Comparison of ENCODE assay signal across 8 cellular contexts in the genomic region with DNA sequence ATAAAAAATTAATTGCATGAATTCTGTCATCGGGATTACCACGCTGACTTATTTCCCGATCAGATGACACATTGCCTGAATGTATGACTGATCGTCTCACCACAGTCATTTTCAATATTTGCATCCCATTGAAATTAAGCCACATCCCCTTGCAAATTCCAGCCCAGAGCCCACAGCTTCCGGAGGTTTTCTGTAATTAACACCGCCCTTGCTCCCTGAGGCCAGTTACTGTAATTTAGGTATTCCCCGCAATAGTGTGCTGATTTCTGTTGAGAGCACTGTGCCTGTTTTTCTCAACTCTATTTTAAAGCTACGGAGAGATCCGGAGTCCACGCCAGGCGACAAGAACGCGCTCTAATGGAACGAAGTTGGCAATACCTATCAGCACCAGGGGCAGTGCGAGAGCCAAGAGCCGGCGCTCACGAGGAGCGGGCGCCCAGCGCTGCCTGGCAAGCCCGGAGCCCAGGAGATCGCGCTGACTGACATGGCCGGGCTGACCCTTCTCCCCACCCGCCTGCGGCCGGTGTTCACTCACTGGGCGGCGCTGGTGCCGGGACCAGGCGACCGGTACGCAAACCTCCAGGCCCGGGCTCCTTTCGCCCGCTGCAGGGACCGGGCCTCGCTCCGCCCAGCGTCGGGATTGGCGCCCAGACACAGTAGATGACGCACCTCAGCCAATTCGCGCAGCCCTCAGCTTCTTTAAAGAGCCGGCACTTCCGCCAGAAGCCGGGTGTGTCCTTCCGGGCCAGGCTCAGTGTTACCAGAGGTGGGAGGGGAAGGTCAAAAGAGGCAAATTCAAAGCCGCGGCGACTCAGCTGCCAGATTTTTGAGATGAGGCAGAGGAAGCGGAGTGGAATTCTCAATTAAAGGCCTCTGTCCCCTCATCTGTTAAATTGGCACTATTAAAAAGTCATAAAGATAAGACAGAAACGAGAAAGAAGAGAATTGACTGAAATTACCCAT. TPM values are rescaled to one million over a fixed set of nuclear protein-coding genes. Genes with fewer than 3 reads are reported as not detected.
DNase-seq lines count a peak whose midpoint lies in the region; ATAC-seq and TF ChIP-seq lines count a peak whose summit lies in the region.

A gene with protein sequence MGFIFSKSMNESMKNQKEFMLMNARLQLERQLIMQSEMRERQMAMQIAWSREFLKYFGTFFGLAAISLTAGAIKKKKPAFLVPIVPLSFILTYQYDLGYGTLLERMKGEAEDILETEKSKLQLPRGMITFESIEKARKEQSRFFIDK (minus strand): TSS at position 672 of the 963 bp plus-strand sequence. CDS start 5,948 bp downstream, outside the sequence.

- H3K27me3 ChIP-seq in RWPE2 (ENCODE audit: insufficient read depth, poor library complexity, severe bottlenecking) (no peaks in the 10 kb centered on the region), fibroblast of lung (ENCODE audit: control insufficient read depth, insufficient read depth, low read length) (no peaks in the 10 kb centered on the region)
- no peaks in the 10 kb centered on the region for H3K27me3 ChIP-seq in naive thymus-derived CD4-positive, alpha-beta T cell (ENCODE audit: control insufficient read depth in 2 of 2, insufficient read depth in 2 of 2, low read length in 2 of 2)

- H3K27ac ChIP-seq in RWPE2 (ENCODE audit: poor library complexity, severe bottlenecking) (peak within 1 kb of the TSS; percentile 86), fibroblast of lung (ENCODE audit: insufficient read depth, low read length) (peak within 1 kb of the TSS; percentile 79)
- H3K27ac ChIP-seq in naive thymus-derived CD4-positive, alpha-beta T cell (ENCODE audit: low read depth, low read length), result peak within 1 kb of the TSS; percentile 81

- H3K4me2 ChIP-seq in fibroblast of lung (ENCODE audit: extremely low read depth, insufficient read depth, low read length), result peak within 1 kb of the TSS; percentile 92

- ATAC-seq in RWPE2 (ENCODE audit: low read depth), result peak; percentile 95
- ATAC-seq in naive thymus-derived CD4-positive, alpha-beta T cell, result peak; percentile 96
- ATAC-seq in stimulated activated naive B cell treated with anti-CD40 and anti-IgM and Interleukin-4, amounts not matched to agents 10 μg/mL and 1 μg/mL and 100 μg/mL, for 72 hours (replicated peaks), result peak; percentile 87 to 92

- peaks cover 54% of the 10 kb centered on the region for H3K4me1 Mint-ChIP-seq in activated T-helper 2 cell treated with anti-CD3 and anti-CD28 coated beads, Interferon-gamma antibody, Interleukin-2, Interleukin-4, amounts not matched to agents 10 μg/mL and 5 μg/mL and 100 μg/mL, durations not matched to agents 14 hours and 24 hours and 36 hours (ENCODE audit: low read depth)
- peaks cover 7 to 50% (median 36%) of the 10 kb centered on the region in 7 donors for H3K4me1 Mint-ChIP-seq in naive thymus-derived CD4-positive, alpha-beta T cell
- peaks cover 32 to 38% of the 10 kb centered on the region in 2 donors for H3K4me1 Mint-ChIP-seq in stimulated activated naive B cell treated with anti-CD40 and anti-IgM and Interleukin-4, amounts not matched to agents 10 μg/mL and 1 μg/mL and 100 μg/mL, for 72 hours

- peak within 1 kb of the TSS; percentile 86 for H2AFZ ChIP-seq in fibroblast of lung (ENCODE audit: low read length)

- H3K27me3 Mint-ChIP-seq in activated T-helper 2 cell treated with anti-CD3 and anti-CD28 coated beads, Interferon-gamma antibody, Interleukin-2, Interleukin-4, amounts not matched to agents 10 μg/mL and 5 μg/mL and 100 μg/mL, durations not matched to agents 14 hours and 24 hours and 36 hours (ENCODE audit: low read depth), result no peaks in the 10 kb centered on the region
- H3K27me3 Mint-ChIP-seq in naive thymus-derived CD4-positive, alpha-beta T cell, result no peaks in the 10 kb centered on the region
- no peaks in the 10 kb centered on the region for H3K27me3 Mint-ChIP-seq in stimulated activated naive B cell treated with anti-CD40 and anti-IgM and Interleukin-4, amounts not matched to agents 10 μg/mL and 1 μg/mL and 100 μg/mL, for 72 hours

- H3K27ac Mint-ChIP-seq in activated T-helper 2 cell treated with anti-CD3 and anti-CD28 coated beads, Interferon-gamma antibody, Interleukin-2, Interleukin-4, amounts not matched to agents 10 μg/mL and 5 μg/mL and 100 μg/mL, durations not matched to agents 14 hours and 24 hours and 36 hours, result peak within 1 kb of the TSS; percentile 96
- peak within 1 kb of the TSS; percentile 90 to 100 (median 98) for H3K27ac Mint-ChIP-seq in naive thymus-derived CD4-positive, alpha-beta T cell
- H3K27ac Mint-ChIP-seq in stimulated activated naive B cell treated with anti-CD40 and anti-IgM and Interleukin-4, amounts not matched to agents 10 μg/mL and 1 μg/mL and 100 μg/mL, for 72 hours, result peak within 1 kb of the TSS; percentile 99

- no peaks in the 10 kb centered on the region for H3K79me2 ChIP-seq in fibroblast of lung (ENCODE audit: control insufficient read depth, insufficient read depth, low read length)

- H3K4me3 ChIP-seq in LNCaP clone FGC (ENCODE audit: low read depth, low read length) (peak within 1 kb of the TSS; percentile 88), RWPE2 (ENCODE audit: severe bottlenecking) (peak within 1 kb of the TSS; percentile 44), fibroblast of lung (replicated peaks in 1 of 4; ENCODE audit: control extremely low read depth in 1 of 4, insufficient read depth in 1 of 4, low read depth in 3 of 4, low read length in 4 of 4) (peak within 1 kb of the TSS; percentile 41 to 83 (median 71))
- H3K4me3 ChIP-seq in naive thymus-derived CD4-positive, alpha-beta T cell (ENCODE audit: low read length), result peak within 1 kb of the TSS; percentile 84

- POLR2A ChIA-PET in naive thymus-derived CD4-positive, alpha-beta T cell (lab: Charles Lee), result interaction anchor here (0.6 to 5.3 kb wide), 27 partner anchors 9 to 1911 kb away, joined by 3 to 73 read pairs (median 4); partner anchors contain the start of genes CD274, RCL1, RFX3 and RIC1

- peak; percentile 97 for DNase-seq in ELF-1 (ENCODE audit: low read depth, low spot score)
- DNase-seq in GOT3 (lab: John Stamatoyannopoulos, UW), result peak; percentile 49
- DNase-seq in LNCaP clone FGC (ENCODE audit: low read depth), result peak; percentile 87
- DNase-seq in RWPE2 (ENCODE audit: low spot score), result peak; percentile 88
- DNase-seq in activated T-helper 2 cell treated with anti-CD3 and anti-CD28 coated beads, Interferon-gamma antibody, Interleukin-2, Interleukin-4, amounts not matched to agents 10 μg/mL and 5 μg/mL and 100 μg/mL, durations not matched to agents 14 hours and 24 hours and 36 hours (ENCODE audit: low spot score), result peak; percentile 89
- peak; percentile 91 to 93 for DNase-seq in fibroblast of lung (ENCODE audit: low read depth in 2 of 2)
- DNase-seq in naive thymus-derived CD4-positive, alpha-beta T cell, result peak; percentile 77 to 91 (median 89)
- DNase-seq in stimulated activated naive B cell treated with anti-CD40 and anti-IgM and Interleukin-4, amounts not matched to agents 10 μg/mL and 1 μg/mL and 100 μg/mL, for 72 hours, result peak; percentile 89

- intact Hi-C loops in activated T-helper 2 cell treated with anti-CD3 and anti-CD28 coated beads, Interferon-gamma antibody, Interleukin-2, Interleukin-4, amounts not matched to agents 10 μg/mL and 5 μg/mL and 100 μg/mL, durations not matched to agents 14 hours and 24 hours and 36 hours (cut with micrococcal nuclease), result loop anchor here (1.0 to 5.0 kb wide), 11 partner anchors 13 to 1130 kb away; partner anchors contain the start of genes AK3, CD274 and JAK2
- intact Hi-C loops in naive thymus-derived CD4-positive, alpha-beta T cell (cut with micrococcal nuclease), result loop anchor here (1.0 to 5.0 kb wide), 21 partner anchors 9 to 1910 kb away; partner anchors contain the start of genes AK3 (in 2 of the 2), CD274 (in 2 of the 2), JAK2 (in 2 of the 2) and RCL1 (in 2 of the 2)

- H3K4me1 ChIP-seq in RWPE2 (ENCODE audit: insufficient read depth, poor library complexity, severe bottlenecking) (peaks cover 14% of the 10 kb centered on the region), fibroblast of lung (ENCODE audit: control insufficient read depth, extremely low read depth, insufficient read depth, low read length) (peaks cover 5% of the 10 kb centered on the region)
- H3K4me1 ChIP-seq in naive thymus-derived CD4-positive, alpha-beta T cell (ENCODE audit: control insufficient read depth in 2 of 2, insufficient read depth in 2 of 2, low read length in 2 of 2), result peaks cover 18 to 19% of the 10 kb centered on the region in 2 donors

- H4K20me1 ChIP-seq in fibroblast of lung (ENCODE audit: control insufficient read depth, extremely low read depth, insufficient read depth, low read length), result no peaks in the 10 kb centered on the region

- 0 out of 2 replicates have a peak, but pooled peaks have one; percentile 21 for TF ChIP-seq CTCF in LNCaP clone FGC (IDR thresholded peaks at IDR 0.05; ENCODE audit: control insufficient read depth, extremely low read depth, insufficient read depth)
- TF ChIP-seq CTCF in RWPE2 (IDR thresholded peaks at IDR 0.05; ENCODE audit: poor library complexity, severe bottlenecking), result peak; percentile 27
- TF ChIP-seq CTCF in fibroblast of lung (conservative IDR thresholded peaks at IDR 0.05 in 1 of 2, IDR thresholded peaks at IDR 0.05 in 1 of 2; ENCODE audit: low read depth in 1 of 2, low read length in 2 of 2), result peak; percentile 5 to 9

- peaks cover 14% of the 10 kb centered on the region for H3K36me3 ChIP-seq in RWPE2 (ENCODE audit: low read depth)
- H3K36me3 ChIP-seq in fibroblast of lung (ENCODE audit: control insufficient read depth, insufficient read depth, low read length), result no peaks in the 10 kb centered on the region
- H3K36me3 ChIP-seq in naive thymus-derived CD4-positive, alpha-beta T cell (ENCODE audit: control insufficient read depth in 2 of 3, insufficient read depth in 3 of 3, low read length in 3 of 3), result peaks cover 0 to 9% (median 0%) of the 10 kb centered on the region in 3 experiments

- peak within 1 kb of the TSS; percentile 91 for H3K4me3 Mint-ChIP-seq in activated T-helper 2 cell treated with anti-CD3 and anti-CD28 coated beads, Interferon-gamma antibody, Interleukin-2, Interleukin-4, amounts not matched to agents 10 μg/mL and 5 μg/mL and 100 μg/mL, durations not matched to agents 14 hours and 24 hours and 36 hours (ENCODE audit: low read depth)
- H3K4me3 Mint-ChIP-seq in naive thymus-derived CD4-positive, alpha-beta T cell, result peak within 1 kb of the TSS; percentile 86 to 98 (median 96)
- H3K4me3 Mint-ChIP-seq in stimulated activated naive B cell treated with anti-CD40 and anti-IgM and Interleukin-4, amounts not matched to agents 10 μg/mL and 1 μg/mL and 100 μg/mL, for 72 hours, result peak within 1 kb of the TSS; percentile 90 to 94

- CTCF ChIA-PET in naive thymus-derived CD4-positive, alpha-beta T cell (lab: Charles Lee), result interaction anchor here (0.6 to 4.3 kb wide), 9 partner anchors 11 to 443 kb away, joined by 3 to 22 read pairs (median 4); partner anchors contain the start of gene CD274

- H3K36me3 Mint-ChIP-seq in activated T-helper 2 cell treated with anti-CD3 and anti-CD28 coated beads, Interferon-gamma antibody, Interleukin-2, Interleukin-4, amounts not matched to agents 10 μg/mL and 5 μg/mL and 100 μg/mL, durations not matched to agents 14 hours and 24 hours and 36 hours (ENCODE audit: low read depth), result peaks cover 39% of the 10 kb centered on the region
- H3K36me3 Mint-ChIP-seq in naive thymus-derived CD4-positive, alpha-beta T cell, result peaks cover 0 to 27% (median 10%) of the 10 kb centered on the region in 5 donors
- H3K36me3 Mint-ChIP-seq in stimulated activated naive B cell treated with anti-CD40 and anti-IgM and Interleukin-4, amounts not matched to agents 10 μg/mL and 1 μg/mL and 100 μg/mL, for 72 hours, result peaks cover 17 to 42% of the 10 kb centered on the region in 2 donors

- H3K9me3 Mint-ChIP-seq in activated T-helper 2 cell treated with anti-CD3 and anti-CD28 coated beads, Interferon-gamma antibody, Interleukin-2, Interleukin-4, amounts not matched to agents 10 μg/mL and 5 μg/mL and 100 μg/mL, durations not matched to agents 14 hours and 24 hours and 36 hours, result peaks cover 4% of the 10 kb centered on the region
- no peaks in the 10 kb centered on the region for H3K9me3 Mint-ChIP-seq in naive thymus-derived CD4-positive, alpha-beta T cell
- no peaks in the 10 kb centered on the region for H3K9me3 Mint-ChIP-seq in stimulated activated naive B cell treated with anti-CD40 and anti-IgM and Interleukin-4, amounts not matched to agents 10 μg/mL and 1 μg/mL and 100 μg/mL, for 72 hours

- H3K9me3 ChIP-seq in RWPE2 (ENCODE audit: severe bottlenecking) (no peaks in the 10 kb centered on the region), fibroblast of lung (ENCODE audit: control insufficient read depth, insufficient read depth, low read depth, low read length) (no peaks in the 10 kb centered on the region)
- H3K9me3 ChIP-seq in naive thymus-derived CD4-positive, alpha-beta T cell (ENCODE audit: control insufficient read depth in 2 of 3, low read length in 3 of 3), result no peaks in the 10 kb centered on the region

- peak within 1 kb of the TSS; percentile 76 for H3K9ac ChIP-seq in fibroblast of lung (ENCODE audit: insufficient read depth, low read length)

RNA-seq across cellular contexts. Expression of the gene that starts here (rescaled TPM):
- 39.3 and 42.3 TPM in 2 replicates for total RNA-seq in activated T-helper 2 cell treated with anti-CD3 and anti-CD28 coated beads, Interferon-gamma antibody, Interleukin-2, Interleukin-4, amounts not matched to agents 10 μg/mL and 5 μg/mL and 100 μg/mL, durations not matched to agents 14 hours and 24 hours and 36 hours
- total RNA-seq in fibroblast of lung, result 12.6 and 17.3 TPM in 2 replicates
- polyA plus RNA-seq in fibroblast of lung, result 21.6 and 22.8 TPM in 2 replicates
- polyA plus RNA-seq in fibroblast of lung (2012), result 24.6 and 25.3 TPM in 2 replicates
- polyA minus RNA-seq in fibroblast of lung (ENCODE audit: low replicate concordance), result 1.4 and 2.9 TPM in 2 replicates
- 10 to 100 TPM; 15.8 to 31.7 (median 16.8) TPM for total RNA-seq in naive thymus-derived CD4-positive, alpha-beta T cell
- 10 to 100 TPM; 41.9 to 79.6 TPM for polyA plus RNA-seq in naive thymus-derived CD4-positive, alpha-beta T cell

Comparison
In these comparisons a context has a peak if more than half of its experiments do, and no peak if none do; other contexts are left out.
1. Peak in every context shown above with its lines: DNase-seq, ATAC-seq, H3K4me3 ChIP-seq and H3K27ac ChIP-seq.